In genomic region chr12:104295954-104296353, GRCh38 we compare ENCODE assay signal across 28 cellular contexts. TPM values are rescaled to one million over a fixed set of nuclear protein-coding genes. Genes with fewer than 3 reads are reported as not detected.
DNase-seq lines count a peak whose midpoint lies in the region; ATAC-seq, FAIRE-seq and TF ChIP-seq lines count a peak whose summit lies in the region.
"Had no signal": no experiment of that assay in that cellular context is flagged by ENCODE, and none has a peak within 500 bp of the region (broad histone marks: within the 10 kb centered on the region; RNA-seq: fewer than 3 reads in every experiment).

No MANE protein-coding gene starts in this region.

- intact Hi-C loops in Calu3 (cut with micrococcal nuclease; ENCODE audit: unreplicated experiment), result no loop called here
- intact Hi-C loops in ascending aorta (cut with DNase I), result no loop called here

- peak overlapping the region; percentile 14 for H3K4me2 ChIP-seq in Loucy (ENCODE audit: low read depth, low read length, poor library complexity, severe bottlenecking)

- H3K36me3 Mint-ChIP-seq in Calu3 (ENCODE audit: insufficient read depth, unreplicated experiment), result peaks cover 93% of the 10 kb centered on the region

- TF ChIP-seq CTCF in Calu3 (IDR thresholded peaks at IDR 0.05; ENCODE audit: unreplicated experiment), result no peak
- TF ChIP-seq CTCF in Loucy (conservative IDR thresholded peaks at IDR 0.05; ENCODE audit: low read length), result no peak
- no peak for TF ChIP-seq CTCF in ascending aorta (IDR thresholded peaks at IDR 0.05)
- TF ChIP-seq CTCF in foreskin keratinocyte (conservative IDR thresholded peaks at IDR 0.05), result no peak
- TF ChIP-seq CTCF in omental fat pad (IDR thresholded peaks at IDR 0.05), result no peak

- H3K27ac Mint-ChIP-seq in Calu3 (ENCODE audit: unreplicated experiment), result peak overlapping the region; percentile 42
- H3K27ac Mint-ChIP-seq: activated B cell treated with CpG ODN at 0.5 μM for 24 hours, immature natural killer cell had no signal

- H3K4me3 Mint-ChIP-seq in Calu3 (ENCODE audit: low read depth, unreplicated experiment), result peak overlapping the region; percentile 48
- H3K4me3 Mint-ChIP-seq: activated B cell treated with CpG ODN at 0.5 μM for 24 hours; activated T-cell treated with anti-CD3 and anti-CD28 coated beads, Interleukin-2, amount 50 U/mL, for 24 hours; immature natural killer cell; natural killer cell treated with Interleukin-12 subunit alpha and Interleukin-12 subunit beta and Interleukin-15 and Interleukin-18, amount 100 ng/mL, for 72 hours had no signal

- H3K9ac ChIP-seq in Loucy (ENCODE audit: low read depth, low read length, poor library complexity, severe bottlenecking), result no peak overlapping the region

- no peak overlapping the region for H2AFZ ChIP-seq in Loucy (ENCODE audit: low read length)

- H3K4me3 ChIP-seq in Loucy (ENCODE audit: low read length, poor library complexity, severe bottlenecking) (no peak overlapping the region), ascending aorta (peak overlapping the region in 1 of 2 donors; percentile 29)
- H3K4me3 ChIP-seq: lung, SJSA1, transverse colon had no signal

- CTCF ChIA-PET in Calu3 (lab: Charles Lee), result interaction anchor here (0.6 to 1.5 kb wide), 6 partner anchors 8 to 136 kb away, joined by 3 to 5 read pairs (median 3); no protein-coding TSS in a partner anchor

- H3K9me3 Mint-ChIP-seq in Calu3 (ENCODE audit: low read depth, unreplicated experiment), result no peaks in the 10 kb centered on the region
- H3K9me3 Mint-ChIP-seq: activated B cell treated with CpG ODN at 0.5 μM for 24 hours; activated T-cell treated with anti-CD3 and anti-CD28 coated beads, Interleukin-2, amount 50 U/mL, for 24 hours; immature natural killer cell; natural killer cell treated with Interleukin-12 subunit alpha and Interleukin-12 subunit beta and Interleukin-15 and Interleukin-18, amount 100 ng/mL, for 72 hours had no signal

- H3K36me3 ChIP-seq in Loucy (ENCODE audit: insufficient read depth, low read length) (peaks cover 46% of the 10 kb centered on the region), ascending aorta (peaks cover 31 to 88% of the 10 kb centered on the region in 2 donors)

- peaks cover 90% of the 10 kb centered on the region for H3K79me2 ChIP-seq in Loucy (ENCODE audit: insufficient read depth, low read length)

- peaks cover 83% of the 10 kb centered on the region for H4K20me1 ChIP-seq in Loucy (ENCODE audit: insufficient read depth, low read length, poor library complexity, severe bottlenecking)

- H3K27me3 Mint-ChIP-seq in Calu3 (ENCODE audit: unreplicated experiment), result no peaks in the 10 kb centered on the region
- H3K27me3 Mint-ChIP-seq: activated B cell treated with CpG ODN at 0.5 μM for 24 hours; activated T-cell treated with anti-CD3 and anti-CD28 coated beads, Interleukin-2, amount 50 U/mL, for 24 hours; natural killer cell treated with Interleukin-12 subunit alpha and Interleukin-12 subunit beta and Interleukin-15 and Interleukin-18, amount 100 ng/mL, for 72 hours had no signal

- H3K27me3 ChIP-seq in Loucy (ENCODE audit: insufficient read depth, low read length, poor library complexity, severe bottlenecking), result no peaks in the 10 kb centered on the region
- no peaks in the 10 kb centered on the region for H3K27me3 ChIP-seq in ascending aorta
- no peaks in the 10 kb centered on the region for H3K27me3 ChIP-seq in foreskin keratinocyte
- H3K27me3 ChIP-seq: SJSA1, transverse colon had no signal

- H3K9me3 ChIP-seq in Loucy (ENCODE audit: insufficient read depth, low read depth, low read length), result no peaks in the 10 kb centered on the region
- no peaks in the 10 kb centered on the region for H3K9me3 ChIP-seq in ascending aorta
- H3K9me3 ChIP-seq: SJSA1, transverse colon had no signal

- no TSS peak for BruUV-seq in Calu3 (replicated peaks; lab: Mats Ljungman, UMichigan)

- peaks cover 14% of the 10 kb centered on the region for H3K4me1 ChIP-seq in Loucy (ENCODE audit: insufficient read depth, low read length, poor library complexity, severe bottlenecking)
- peaks cover 7 to 67% of the 10 kb centered on the region in 2 donors for H3K4me1 ChIP-seq in ascending aorta
- peaks cover 44% of the 10 kb centered on the region for H3K4me1 ChIP-seq in foreskin keratinocyte

- H3K9me2 ChIP-seq in Loucy (replicated peaks; ENCODE audit: low read depth, low read length), result no peaks in the 10 kb centered on the region

- DNase-seq in Calu3 (no peak), ascending aorta (ENCODE audit: low spot score in 2 of 2) (no peak), foreskin keratinocyte (no peak), urothelium cell line (ENCODE audit: low spot score) (no peak), NCI-H1930 (lab: John Stamatoyannopoulos, UW) (no peak), omental fat pad (ENCODE audit: low spot score) (no peak), NCI-H1694 treated with DMSO at 0.1 percent for 48 hours (lab: John Stamatoyannopoulos, UW) (no peak)
- DNase-seq: activated B cell treated with CpG ODN at 0.5 μM for 24 hours; activated CD4-positive, alpha-beta T cell treated with anti-CD3 and anti-CD28 coated beads, Interleukin-2, amount 50 U/mL, for 1 hour; activated T-cell treated with anti-CD3 and anti-CD28 coated beads, Interleukin-2, amount 50 U/mL, for 24 hours; C1 segment of cervical spinal cord; central memory CD4-positive, alpha-beta T cell; DND-41; immature natural killer cell; KG1; left cardiac atrium; NCI-H1417 treated with DMSO at 0.1 percent for 48 hours; NCI-H774; occipital lobe; RPMI8226; stimulated activated CD4-positive, alpha-beta T cell treated with anti-CD3 and anti-CD28 coated beads, Interleukin-4, amount 100 ng/mL, for 24 hours; transverse colon had no signal

- H3K4me1 Mint-ChIP-seq in Calu3 (ENCODE audit: low read depth, unreplicated experiment), result peaks cover 76% of the 10 kb centered on the region

- no peak for FAIRE-seq in urothelium cell line (lab: Jason Lieb, UNC)
- FAIRE-seq: H54, HTR-8/SVneo had no signal

- no peaks in the 10 kb centered on the region for H3F3A ChIP-seq in Loucy (ENCODE audit: low read depth)

- no peak for ATAC-seq in foreskin keratinocyte
- ATAC-seq in omental fat pad (ENCODE audit: low FRiP score), result no peak
- ATAC-seq: left cardiac atrium; natural killer cell treated with Interleukin-12 subunit alpha and Interleukin-12 subunit beta and Interleukin-15 and Interleukin-18, amount 100 ng/mL, for 72 hours had no signal

- peak overlapping the region; percentile 60 to 70 for H3K27ac ChIP-seq in ascending aorta
- peak overlapping the region; percentile 35 for H3K27ac ChIP-seq in foreskin keratinocyte
- H3K27ac ChIP-seq: SJSA1 had no signal

RNA-seq across cellular contexts. Expression of gene EID3, which starts 7.6 kb away (rescaled TPM):
- total RNA-seq in Calu3 (2022), result 5.5 and 6.1 TPM in 2 replicates
- 1.4 TPM for total RNA-seq in ascending aorta
- 2.1 TPM in 2 replicates for total RNA-seq in foreskin keratinocyte
- 0.24 and 0.70 TPM in 2 replicates for polyA plus RNA-seq in foreskin keratinocyte
- total RNA-seq in omental fat pad, result 10 to 100 TPM; 11.2 to 44.4 (median 19.6) TPM
